10 cellular contexts compared by ENCODE assay signal in genomic region chr10:70355234-70356021, GRCh38. TPM values are rescaled to one million over a fixed set of nuclear protein-coding genes. Genes with fewer than 3 reads are reported as not detected.
DNase-seq lines count a peak whose midpoint lies in the region; ATAC-seq and TF ChIP-seq lines count a peak whose summit lies in the region.
"Had no signal": no experiment of that assay in that cellular context is flagged by ENCODE, and none has a peak within 500 bp of the region (broad histone marks: within the 10 kb centered on the region; RNA-seq: fewer than 3 reads in every experiment).

No MANE protein-coding gene starts in this region.

- H3K9me3 Mint-ChIP-seq in activated naive CD8-positive, alpha-beta T cell treated with anti-CD3 and anti-CD28 coated beads for 36 hours: no peaks in the 10 kb centered on the region
- H3K9me3 Mint-ChIP-seq: activated naive CD4-positive, alpha-beta T cell treated with anti-CD3 and anti-CD28 coated beads, Interleukin-2, amount 50 U/mL, for 24 hours had no signal

- peaks cover 2% of the 10 kb centered on the region for H3K36me3 Mint-ChIP-seq in activated naive CD8-positive, alpha-beta T cell treated with anti-CD3 and anti-CD28 coated beads for 36 hours

- peak overlapping the region; percentile 72 for H3K4me3 Mint-ChIP-seq in activated naive CD8-positive, alpha-beta T cell treated with anti-CD3 and anti-CD28 coated beads for 36 hours
- H3K4me3 Mint-ChIP-seq: activated naive CD4-positive, alpha-beta T cell treated with anti-CD3 and anti-CD28 coated beads, Interleukin-2, amount 50 U/mL, for 24 hours had no signal

- in situ Hi-C loops in transverse colon (cut with MboI; ENCODE audit: low pct_ligation_motif_present in 1 of 4, low pct_unique_long_range_greater_than_20kb in 1 of 4, low sequenced_read_pairs in 3 of 4): no loop called here

- TF ChIP-seq POLR2A in transverse colon (IDR thresholded peaks at IDR 0.05): no peak

- peak overlapping the region; percentile 85 for H3K27ac Mint-ChIP-seq in activated naive CD8-positive, alpha-beta T cell treated with anti-CD3 and anti-CD28 coated beads for 36 hours
- H3K27ac Mint-ChIP-seq: activated naive CD4-positive, alpha-beta T cell treated with anti-CD3 and anti-CD28 coated beads, Interleukin-2, amount 50 U/mL, for 24 hours had no signal

- ATAC-seq in GM19452 (IDR thresholded peaks at IDR 0.05; ENCODE audit: unreplicated experiment) (peak; percentile 64), HG03442 (IDR thresholded peaks at IDR 0.05; ENCODE audit: unreplicated experiment) (peak; percentile 54)
- ATAC-seq: HCT116 had no signal

- H3K4me3 ChIP-seq in GM06990 (replicated peaks; ENCODE audit: low read depth, low read length) (peak overlapping the region; percentile 45), transverse colon (no peak overlapping the region), coronary artery (no peak overlapping the region)

- H3K27ac ChIP-seq in transverse colon: peak overlapping the region in 1 of 4 donors; percentile 37
- no peak overlapping the region for H3K27ac ChIP-seq in coronary artery

- intact Hi-C loops in transverse colon (cut with DNase I; ENCODE audit: low total_unique reads): no loop called here

- peaks cover 3% of the 10 kb centered on the region for H3K27me3 Mint-ChIP-seq in activated naive CD8-positive, alpha-beta T cell treated with anti-CD3 and anti-CD28 coated beads for 36 hours
- H3K27me3 Mint-ChIP-seq: activated naive CD4-positive, alpha-beta T cell treated with anti-CD3 and anti-CD28 coated beads, Interleukin-2, amount 50 U/mL, for 24 hours had no signal

- DNase-seq in GM06990 (ENCODE audit: extremely low read depth, insufficient read length): peak; percentile 83
- DNase-seq in activated naive CD8-positive, alpha-beta T cell treated with anti-CD3 and anti-CD28 coated beads for 36 hours: peak; percentile 46
- DNase-seq in transverse colon: peak; percentile 27
- DNase-seq in coronary artery (ENCODE audit: low spot score): no peak
- DNase-seq in NCI-H1105 treated with DMSO at 0.1 percent for 48 hours (lab: John Stamatoyannopoulos, UW): no peak
- DNase-seq in activated CD4-positive, CD25-positive, alpha-beta regulatory T cell treated with anti-CD3 and anti-CD28 coated beads, Interleukin-2, amount 50 U/mL, for 72 hours: no peak

- H3K27me3 ChIP-seq in GM06990 (replicated peaks; ENCODE audit: control insufficient read depth, insufficient read depth, low read length) (no peaks in the 10 kb centered on the region), transverse colon (no peaks in the 10 kb centered on the region)

- no peaks in the 10 kb centered on the region for H3K9me3 ChIP-seq in transverse colon

- peaks cover 20% of the 10 kb centered on the region for H3K4me1 Mint-ChIP-seq in activated naive CD8-positive, alpha-beta T cell treated with anti-CD3 and anti-CD28 coated beads for 36 hours

- WGBS in transverse colon (ENCODE audit: low coverage in 1 of 2), 2 donors: 56 to 66% methylated on average over 7 to 18 of the region's 18 CpGs

- TF ChIP-seq EP300 in transverse colon (IDR thresholded peaks at IDR 0.05; ENCODE audit: low read depth): no peak

- peaks cover 0 to 19% (median 4%) of the 10 kb centered on the region in 4 donors for H3K4me1 ChIP-seq in transverse colon

- TF ChIP-seq CTCF in GM06990 (IDR thresholded peaks at IDR 0.05; ENCODE audit: insufficient read depth, low read length, poor library complexity, severe bottlenecking) (no peak), transverse colon (IDR thresholded peaks at IDR 0.05) (no peak), coronary artery (IDR thresholded peaks at IDR 0.05) (no peak)

- H3K36me3 ChIP-seq in GM06990 (ENCODE audit: control insufficient read depth, insufficient read depth, low read length): no peaks in the 10 kb centered on the region
- no peaks in the 10 kb centered on the region for H3K36me3 ChIP-seq in transverse colon

RNA-seq across cellular contexts. Expression of gene LRRC20, which starts 27.0 kb away (rescaled TPM):
- 10 to 100 TPM; 14.0 to 16.0 TPM for total RNA-seq in activated naive CD8-positive, alpha-beta T cell treated with anti-CD3 and anti-CD28 coated beads for 36 hours
- 10 to 100 TPM in 1 of 4 donors, 1 to 10 TPM in 3; 2.8 to 10.5 (median 5.9) TPM for total RNA-seq in transverse colon

RNA-seq across cellular contexts. Expression of gene EIF4EBP2, which starts 48.5 kb away (rescaled TPM):
- total RNA-seq in activated naive CD8-positive, alpha-beta T cell treated with anti-CD3 and anti-CD28 coated beads for 36 hours: 10 to 100 TPM; 31.0 to 31.4 TPM
- total RNA-seq in transverse colon: 100 to 1,000 TPM in 3 of 4 donors, 10 to 100 TPM in 1; 43.6 to 117 (median 110) TPM

Comparison
In these comparisons a context has a peak if more than half of its experiments do, and no peak if none do; other contexts are left out.
1. DNase-seq: peak in GM06990 (single experiment), activated naive CD8-positive, alpha-beta T cell treated with anti-CD3 and anti-CD28 coated beads for 36 hours (single experiment) and transverse colon (single experiment); none in coronary artery (single experiment), NCI-H1105 treated with DMSO at 0.1 percent for 48 hours (single experiment) and activated CD4-positive, CD25-positive, alpha-beta regulatory T cell treated with anti-CD3 and anti-CD28 coated beads, Interleukin-2, amount 50 U/mL, for 72 hours (single experiment).